1 cellular context compared by ENCODE assay signal in genomic region chr3:142808103-142808917, GRCh38.
TF ChIP-seq lines count a peak whose summit lies in the region.

No MANE protein-coding gene starts in this region.

TF ChIP-seq in HepG2, 621 proteins besides CTCF, POLR2A, EP300 and RAD21 (continued from another document):
- TF ChIP-seq SRF (IDR thresholded peaks at IDR 0.05; ENCODE audit: low read depth, low read length): no peak
- no peak for TF ChIP-seq ZNF431 (CRISPR knock-in tag; IDR thresholded peaks at IDR 0.05; ENCODE audit: borderline replicate concordance, low read depth)
- no peak for TF ChIP-seq SETDB1 (CRISPR knock-in tag; IDR thresholded peaks at IDR 0.05; ENCODE audit: borderline replicate concordance)
- TF ChIP-seq TEAD2 (CRISPR knock-in tag; IDR thresholded peaks at IDR 0.05): no peak
